Comparison of ENCODE assay signal across 1 cellular context in the genomic region with DNA sequence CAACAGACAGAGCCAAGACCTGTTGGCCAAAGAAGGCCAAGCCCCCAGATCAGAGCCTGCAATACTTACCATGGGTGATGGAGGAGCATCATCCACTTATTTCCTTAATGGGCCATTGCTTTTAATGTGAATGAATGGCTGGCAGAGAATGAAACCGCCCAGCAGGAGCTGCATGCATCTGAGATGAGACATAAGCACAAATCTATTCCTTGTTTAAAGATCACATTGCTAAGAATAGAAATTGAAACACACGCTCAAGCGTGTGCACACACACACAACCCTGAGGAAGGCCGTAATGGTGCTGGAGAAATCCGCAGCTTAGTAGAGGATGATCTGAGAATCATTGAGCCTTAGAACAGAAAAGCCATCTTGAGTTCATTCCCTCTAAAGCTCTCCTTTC.
TF ChIP-seq lines count a peak whose summit lies in the region.

No MANE protein-coding gene starts in this region.

TF ChIP-seq in GM23338, 12 proteins besides CTCF, POLR2A, EP300 and RAD21 (continued from another document):
- no peak for TF ChIP-seq ZNF462 (CRISPR knock-in tag; IDR thresholded peaks at IDR 0.05)
- no peak for TF ChIP-seq STAT1 (IDR thresholded peaks at IDR 0.05; ENCODE audit: unreplicated experiment)
- no peak for TF ChIP-seq CREB1 (CRISPR knock-in tag; IDR thresholded peaks at IDR 0.05; ENCODE audit: low read depth)
- TF ChIP-seq ZNF114 (CRISPR knock-in tag; IDR thresholded peaks at IDR 0.05): no peak
